ENCODE assay signal across 17 cellular contexts in the genomic region with DNA sequence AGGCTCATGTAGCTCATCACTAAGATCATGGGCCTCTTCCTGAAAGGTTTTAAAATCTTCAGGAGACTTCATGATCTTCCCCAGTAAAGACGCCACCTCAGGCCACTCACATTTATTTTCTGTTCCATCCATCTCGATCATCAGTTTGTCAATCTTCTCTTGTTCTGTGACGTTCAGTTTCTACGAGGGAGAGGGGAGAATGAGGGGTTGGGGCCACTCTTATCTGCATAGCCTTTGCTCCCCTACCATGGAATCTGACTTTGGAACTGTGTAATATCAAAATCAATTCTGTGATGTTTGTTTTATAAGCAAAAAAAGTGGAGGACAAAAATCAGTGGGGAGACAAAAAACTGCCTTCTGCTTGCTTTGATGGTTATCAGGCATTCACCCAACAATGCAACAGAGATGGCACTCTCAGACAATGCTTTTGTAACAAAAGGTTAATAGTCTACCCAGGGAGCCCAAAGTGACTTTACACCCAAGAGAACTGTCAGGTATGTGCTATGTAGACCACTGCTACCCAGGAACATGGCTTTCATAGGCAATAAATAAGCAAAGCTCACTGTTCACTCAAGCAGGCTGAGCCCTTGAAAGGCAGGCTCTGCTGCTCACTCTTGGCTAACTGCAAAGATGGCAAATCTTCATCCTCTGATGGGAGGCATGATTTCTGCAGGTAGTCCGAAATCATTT. TPM values are rescaled to one million over a fixed set of nuclear protein-coding genes. Genes with fewer than 3 reads are reported as not detected.
DNase-seq lines count a peak whose midpoint lies in the region; ATAC-seq, FAIRE-seq and TF ChIP-seq lines count a peak whose summit lies in the region.
"Had no signal": no experiment of that assay in that cellular context is flagged by ENCODE, and none has a peak within 500 bp of the region (broad histone marks: within the 10 kb centered on the region; RNA-seq: fewer than 3 reads in every experiment).

No MANE protein-coding gene starts in this region.

- CTCF ChIA-PET in HepG2 (lab: Yijun Ruan, JAX; ENCODE audit: low intra/inter-chr PET ratio, low total read pairs), result no interaction called here
- CTCF ChIA-PET in GM12878 (lab: Yijun Ruan, JAX), result interaction anchor here (0.7 to 2.2 kb wide), 3 partner anchors 9 to 121 kb away, joined by 3 to 8 read pairs (median 6); no protein-coding TSS in a partner anchor
- CTCF ChIA-PET in Calu3 (lab: Charles Lee), result no interaction called here

- ATAC-seq in HepG2 (no peak), right lobe of liver (no peak), GM12878 (no peak)
- ATAC-seq in stimulated activated naive B cell treated with anti-CD40 and anti-IgM and Interleukin-4, amounts not matched to agents 10 μg/mL and 1 μg/mL and 100 μg/mL, for 72 hours (replicated peaks), result no peak
- ATAC-seq in activated CD4-positive, CD25-positive, alpha-beta regulatory T cell treated with anti-CD3 and anti-CD28 coated beads, Interleukin-2, amount 50 U/mL, for 24 hours, result no peak
- ATAC-seq: heart left ventricle had no signal

- H3F3A ChIP-seq in Loucy (ENCODE audit: low read depth), result peaks cover 13% of the 10 kb centered on the region; the same call in 1 of the 2 replicates

- H3K9ac ChIP-seq in HepG2 (ENCODE audit: insufficient read depth, low read depth, low read length), result no peak overlapping the region
- no peak overlapping the region for H3K9ac ChIP-seq in Loucy (ENCODE audit: low read depth, low read length, poor library complexity, severe bottlenecking)
- H3K9ac ChIP-seq in GM12878 (ENCODE audit: control insufficient read depth, insufficient read depth, low read length), result no peak overlapping the region

- H3K9me3 ChIP-seq in HepG2 (ENCODE audit: low read length) (no peaks in the 10 kb centered on the region), right lobe of liver (no peaks in the 10 kb centered on the region), Loucy (ENCODE audit: insufficient read depth, low read depth, low read length) (no peaks in the 10 kb centered on the region), GM12878 (replicated peaks; ENCODE audit: control insufficient read depth, insufficient read depth, low read length) (no peaks in the 10 kb centered on the region)
- H3K9me3 ChIP-seq: heart left ventricle, SJSA1 had no signal

- H3K9me2 ChIP-seq in Loucy (replicated peaks; ENCODE audit: low read depth, low read length), result no peaks in the 10 kb centered on the region

- peaks cover 58% of the 10 kb centered on the region for H3K79me2 ChIP-seq in HepG2 (ENCODE audit: insufficient read depth, low read length)
- H3K79me2 ChIP-seq in Loucy (ENCODE audit: insufficient read depth, low read length), result peaks cover 100% of the 10 kb centered on the region
- H3K79me2 ChIP-seq in GM12878 (ENCODE audit: control insufficient read depth, insufficient read depth, low read length), result peaks cover 63% of the 10 kb centered on the region

- H3K4me2 ChIP-seq in HepG2 (ENCODE audit: low read depth, low read length), result no peak overlapping the region
- peak overlapping the region; percentile 39 for H3K4me2 ChIP-seq in Loucy (ENCODE audit: low read depth, low read length, poor library complexity, severe bottlenecking)
- H3K4me2 ChIP-seq in GM12878 (ENCODE audit: control insufficient read depth, insufficient read depth), result no peak overlapping the region

- H3K36me3 ChIP-seq in HepG2 (replicated peaks in 1 of 2; ENCODE audit: control insufficient read depth in 1 of 2, insufficient read depth in 2 of 2, low read length in 2 of 2) (peaks cover 64 to 90% of the 10 kb centered on the region in 2 experiments), right lobe of liver (peaks cover 56 to 98% (median 77%) of the 10 kb centered on the region in 4 donors), Loucy (ENCODE audit: insufficient read depth, low read length) (peaks cover 98% of the 10 kb centered on the region), GM12878 (ENCODE audit: control insufficient read depth in 2 of 2, insufficient read depth in 2 of 2, low read length in 1 of 2) (peaks cover 73 to 79% of the 10 kb centered on the region in 2 experiments)

- TF ChIP-seq POLR2A in HepG2 (IDR thresholded peaks at IDR 0.05; ENCODE audit: insufficient read depth in 1 of 2, low read depth in 2 of 2, low read length in 2 of 2), result peak; percentile 52 to 61; a peak in 2 of 4 replicates
- TF ChIP-seq POLR2A in right lobe of liver (IDR thresholded peaks at IDR 0.05), result no peak
- TF ChIP-seq POLR2A in GM12878 (IDR thresholded peaks at IDR 0.05; ENCODE audit: low read depth, low read length), result peak; percentile 60

- DNase-seq in HepG2 (ENCODE audit: low spot score) (no peak), right lobe of liver (no peak), GM12878 (ENCODE audit: low read depth, low spot score) (no peak), GM19240 (ENCODE audit: insufficient read length, low spot score) (no peak), Calu3 (no peak)
- no peak for DNase-seq in stimulated activated naive B cell treated with anti-CD40 and anti-IgM and Interleukin-4, amounts not matched to agents 10 μg/mL and 1 μg/mL and 100 μg/mL, for 72 hours
- DNase-seq: AML-193; amniotic stem cell; heart left ventricle; mesendoderm; NCI-H1417 treated with DMSO at 0.1 percent for 48 hours; stimulated activated naive CD4-positive, alpha-beta T cell had no signal

- H3K27ac ChIP-seq in HepG2 (ENCODE audit: extremely low read length, insufficient read depth, low read length), result peak overlapping the region; percentile 26
- no peak overlapping the region for H3K27ac ChIP-seq in right lobe of liver
- no peak overlapping the region for H3K27ac ChIP-seq in GM12878 (ENCODE audit: control insufficient read depth, insufficient read depth)
- H3K27ac ChIP-seq: coronary artery, heart left ventricle, SJSA1 had no signal

- H3K4me1 Mint-ChIP-seq in stimulated activated naive B cell treated with anti-CD40 and anti-IgM and Interleukin-4, amounts not matched to agents 10 μg/mL and 1 μg/mL and 100 μg/mL, for 72 hours, result peaks cover 27 to 57% of the 10 kb centered on the region in 2 donors
- peaks cover 20% of the 10 kb centered on the region for H3K4me1 Mint-ChIP-seq in Calu3 (ENCODE audit: low read depth, unreplicated experiment)

- H3K27me3 ChIP-seq in HepG2 (ENCODE audit: control insufficient read depth in 1 of 2, insufficient read depth in 2 of 2, low read length in 2 of 2) (no peaks in the 10 kb centered on the region), right lobe of liver (no peaks in the 10 kb centered on the region), Loucy (ENCODE audit: insufficient read depth, low read length, poor library complexity, severe bottlenecking) (no peaks in the 10 kb centered on the region), GM12878 (replicated peaks in 1 of 2; ENCODE audit: control insufficient read depth in 2 of 2, insufficient read depth in 2 of 2, low read length in 1 of 2) (no peaks in the 10 kb centered on the region)
- H3K27me3 ChIP-seq: heart left ventricle, SJSA1 had no signal

- intact Hi-C loops in HepG2 (cut with micrococcal nuclease; ENCODE audit: unreplicated experiment) (no loop called here), right lobe of liver (cut with DNase I) (no loop called here), GM12878 (cut with micrococcal nuclease; ENCODE audit: unreplicated experiment) (no loop called here), Calu3 (cut with micrococcal nuclease; ENCODE audit: unreplicated experiment) (no loop called here)

- in situ Hi-C loops in HepG2 (cut with HindIII; ENCODE audit: extremely low pct_ligation_motif_present, low pct_unique_long_range_greater_than_20kb) (no loop called here), GM12878 (cut with MboI) (no loop called here)

- H3K4me1 ChIP-seq in HepG2 (ENCODE audit: insufficient read depth, low read length), result peaks cover 95% of the 10 kb centered on the region
- H3K4me1 ChIP-seq in right lobe of liver, result peaks cover 0 to 52% (median 22%) of the 10 kb centered on the region in 4 donors
- H3K4me1 ChIP-seq in Loucy (ENCODE audit: insufficient read depth, low read length, poor library complexity, severe bottlenecking), result peaks cover 65% of the 10 kb centered on the region
- peaks cover 13% of the 10 kb centered on the region for H3K4me1 ChIP-seq in GM12878 (ENCODE audit: control insufficient read depth, insufficient read depth, low read length)

- H4K20me1 ChIP-seq in HepG2 (ENCODE audit: insufficient read depth, low read length) (peaks cover 97% of the 10 kb centered on the region), Loucy (ENCODE audit: insufficient read depth, low read length, poor library complexity, severe bottlenecking) (peaks cover 100% of the 10 kb centered on the region), GM12878 (ENCODE audit: control insufficient read depth, insufficient read depth) (peaks cover 54% of the 10 kb centered on the region)

- peaks cover 53 to 74% of the 10 kb centered on the region in 2 donors for H3K36me3 Mint-ChIP-seq in stimulated activated naive B cell treated with anti-CD40 and anti-IgM and Interleukin-4, amounts not matched to agents 10 μg/mL and 1 μg/mL and 100 μg/mL, for 72 hours
- H3K36me3 Mint-ChIP-seq in Calu3 (ENCODE audit: insufficient read depth, unreplicated experiment), result peaks cover 78% of the 10 kb centered on the region

- BruUV-seq in HepG2 (replicated peaks; lab: Mats Ljungman, UMichigan) (no TSS peak), GM12878 (replicated peaks; lab: Mats Ljungman, UMichigan) (no TSS peak), Calu3 (replicated peaks; lab: Mats Ljungman, UMichigan) (no TSS peak)

- no peaks in the 10 kb centered on the region for H3K9me3 Mint-ChIP-seq in stimulated activated naive B cell treated with anti-CD40 and anti-IgM and Interleukin-4, amounts not matched to agents 10 μg/mL and 1 μg/mL and 100 μg/mL, for 72 hours
- H3K9me3 Mint-ChIP-seq in Calu3 (ENCODE audit: low read depth, unreplicated experiment), result no peaks in the 10 kb centered on the region

- RAD21 ChIA-PET in GM12878 (lab: Charles Lee; ENCODE audit: unreplicated experiment), result interaction anchor here (1.1 kb wide), 1 partner anchor 137 kb away, joined by 3 read pairs; no protein-coding TSS in a partner anchor

- H2AFZ ChIP-seq in HepG2 (ENCODE audit: low read length), result no peak overlapping the region
- no peak overlapping the region for H2AFZ ChIP-seq in Loucy (ENCODE audit: low read length)
- H2AFZ ChIP-seq in GM12878 (ENCODE audit: control insufficient read depth, low read depth, low read length), result no peak overlapping the region

- SMC1A ChIA-PET in GM12878 (lab: Charles Lee; ENCODE audit: uncharacterized antibody, unreplicated experiment), result no interaction called here

- no peak overlapping the region for H3K4me3 Mint-ChIP-seq in stimulated activated naive B cell treated with anti-CD40 and anti-IgM and Interleukin-4, amounts not matched to agents 10 μg/mL and 1 μg/mL and 100 μg/mL, for 72 hours
- no peak overlapping the region for H3K4me3 Mint-ChIP-seq in Calu3 (ENCODE audit: low read depth, unreplicated experiment)

- H3K27ac Mint-ChIP-seq in stimulated activated naive B cell treated with anti-CD40 and anti-IgM and Interleukin-4, amounts not matched to agents 10 μg/mL and 1 μg/mL and 100 μg/mL, for 72 hours, result peak overlapping the region; percentile 78
- no peak overlapping the region for H3K27ac Mint-ChIP-seq in Calu3 (ENCODE audit: unreplicated experiment)

- POLR2A ChIA-PET in HepG2 (lab: Yijun Ruan, JAX) (interaction anchor here (0.9 to 13.6 kb wide), 5 partner anchors 8 to 24 kb away, joined by 3 to 116 read pairs (median 4); a partner anchor contains a TSS), GM12878 (lab: Charles Lee) (interaction anchor here (2.3 kb wide), 1 partner anchor 10 kb away, joined by 9 read pairs; a partner anchor contains a TSS)

- H3K4me3 ChIP-seq in HepG2 (replicated peaks in 1 of 3; ENCODE audit: insufficient read depth in 1 of 3, low read depth in 2 of 3, low read length in 3 of 3) (no peak overlapping the region), right lobe of liver (no peak overlapping the region), Loucy (ENCODE audit: low read length, poor library complexity, severe bottlenecking) (peak overlapping the region; percentile 3), GM12878 (no peak overlapping the region)
- H3K4me3 ChIP-seq: coronary artery, heart left ventricle, SJSA1 had no signal

- FAIRE-seq in HepG2 (lab: Jason Lieb, UNC) (no peak), GM12878 (lab: Jason Lieb, UNC) (no peak)
- FAIRE-seq: keratinocyte had no signal

- TF ChIP-seq EP300 in HepG2 (IDR thresholded peaks at IDR 0.05; ENCODE audit: low read depth in 2 of 2, low read length in 2 of 2), result no peak
- TF ChIP-seq EP300 in HepG2 (CRISPR knock-in tag; IDR thresholded peaks at IDR 0.05; ENCODE audit: borderline replicate concordance), result no peak
- TF ChIP-seq EP300 in GM12878 (IDR thresholded peaks at IDR 0.05; ENCODE audit: borderline replicate concordance in 1 of 2, control insufficient read depth in 1 of 2, low read depth in 2 of 2, low read length in 2 of 2), result no peak

- TF ChIP-seq CTCF in HepG2 (CRISPR knock-in tag; IDR thresholded peaks at IDR 0.05) (no peak), right lobe of liver (IDR thresholded peaks at IDR 0.05) (no peak), Loucy (conservative IDR thresholded peaks at IDR 0.05; ENCODE audit: low read length) (no peak), GM12878 (IDR thresholded peaks at IDR 0.05 in 2 of 3, conservative IDR thresholded peaks at IDR 0.05 in 1 of 3; ENCODE audit: control insufficient read depth in 2 of 3, extremely low read depth in 1 of 3, insufficient read depth in 1 of 3, low read depth in 3 of 3, low read length in 3 of 3) (no peak), Calu3 (IDR thresholded peaks at IDR 0.05; ENCODE audit: unreplicated experiment) (no peak)

- H3K27me3 Mint-ChIP-seq in stimulated activated naive B cell treated with anti-CD40 and anti-IgM and Interleukin-4, amounts not matched to agents 10 μg/mL and 1 μg/mL and 100 μg/mL, for 72 hours, result no peaks in the 10 kb centered on the region
- no peaks in the 10 kb centered on the region for H3K27me3 Mint-ChIP-seq in Calu3 (ENCODE audit: unreplicated experiment)

- WGBS in HepG2 (ENCODE audit: low lambda C conversion rate), result 96% methylated on average over 5 of the region's 5 CpGs
- WGBS in right lobe of liver (ENCODE audit: insufficient coverage, low coverage, low lambda C conversion rate, missing lambda C conversion rate), result 49% methylated on average over 4 of the region's 5 CpGs
- whole genome bisulfite sequencing in GM12878 (ENCODE audit: insufficient coverage, insufficient replicate concordance, low lambda C conversion rate, missing lambda C conversion rate), result over 99% methylated on average over 5 of the region's 5 CpGs

- TF ChIP-seq RAD21 in HepG2 (CRISPR knock-in tag; IDR thresholded peaks at IDR 0.05) (no peak), GM12878 (IDR thresholded peaks at IDR 0.05; ENCODE audit: insufficient read depth, low read depth, low read length) (no peak)

RNA-seq across cellular contexts. Expression of a gene that starts 10.5 kb away (rescaled TPM):
- 1,559 and 2,216 TPM in 2 replicates for total RNA-seq in HepG2 (2016; rRNA removed; fragmentation: Illumina TruSeq; extraction: Trizol)
- 233 and 251 TPM in 2 replicates for total RNA-seq in HepG2 (2016; cell fraction: cytosol; rRNA removed; fragmentation: Illumina TruSeq; extraction: Trizol; ENCODE audit: low read depth)
- total RNA-seq in HepG2 (2016; cell fraction: insoluble cytoplasmic fraction; rRNA removed; fragmentation: Illumina TruSeq; extraction: Trizol), result 1,559 and 2,270 TPM in 2 replicates
- 352 and 366 TPM in 2 replicates for total RNA-seq in HepG2 (2016; cell fraction: membrane; rRNA removed; fragmentation: Illumina TruSeq; extraction: Trizol)
- total RNA-seq in HepG2 (2016; cell fraction: nucleus; rRNA removed; fragmentation: Illumina TruSeq; extraction: Trizol), result 647 and 688 TPM in 2 replicates
- polyA plus RNA-seq in HepG2 (2011; rRNA removed), result 2,835 and 3,103 TPM in 2 replicates
- 2,814 and 3,536 TPM in 2 replicates for polyA plus RNA-seq in HepG2 (2011; cell fraction: cytosol; rRNA removed)
- 1,312 and 1,364 TPM in 2 replicates for polyA plus RNA-seq in HepG2 (2011; cell fraction: nucleus; rRNA removed)
- 2,599 and 3,087 TPM in 2 replicates for polyA plus RNA-seq in HepG2 (2012)
- polyA plus RNA-seq in HepG2 (2016; cell fraction: cytosol; fragmentation: Illumina TruSeq; extraction: Trizol; ENCODE audit: low read depth), result 244 and 257 TPM in 2 replicates
- polyA plus RNA-seq in HepG2 (2016; cell fraction: insoluble cytoplasmic fraction; fragmentation: Illumina TruSeq; extraction: Trizol; ENCODE audit: low read depth), result 2,184 and 2,214 TPM in 2 replicates
- 258 and 284 TPM in 2 replicates for polyA plus RNA-seq in HepG2 (2016; cell fraction: membrane; fragmentation: Illumina TruSeq; extraction: Trizol; ENCODE audit: low read depth)
- polyA plus RNA-seq in HepG2 (2016; cell fraction: nucleus; fragmentation: Illumina TruSeq; extraction: Trizol; ENCODE audit: insufficient read depth, low read depth), result 796 and 841 TPM in 2 replicates
- polyA minus RNA-seq in HepG2 (2011; rRNA and poly(A)+ RNA removed; ENCODE audit: low replicate concordance), result 4,265 and 4,548 TPM in 2 replicates
- polyA minus RNA-seq in HepG2 (2011; cell fraction: cytosol; rRNA and poly(A)+ RNA removed), result 2,231 and 2,479 TPM in 2 replicates
- 525 and 715 TPM in 2 replicates for polyA minus RNA-seq in HepG2 (2011; cell fraction: nucleus; rRNA and poly(A)+ RNA removed)
- total RNA-seq in right lobe of liver, result 100 to 1,000 TPM; 314 to 792 (median 539) TPM
- 1,080 and 1,100 TPM in 2 replicates for total RNA-seq in GM12878 (2013; cell fraction: nucleolus; rRNA removed)
- total RNA-seq in GM12878 (2014; rRNA removed), result 2,091 and 2,104 TPM in 2 replicates
- 1,863 and 1,937 TPM in 2 replicates for total RNA-seq in GM12878 (2014; rRNA removed; fragmentation: Illumina TruSeq; extraction: Trizol)
- total RNA-seq in GM12878 (2021), result 1,850 and 1,883 TPM in 2 replicates
- 1,510 TPM for polyA plus RNA-seq in GM12878 (2011; ENCODE audit: low read depth)
- 3,232 and 3,745 TPM in 2 replicates for polyA plus RNA-seq in GM12878 (2011; rRNA removed)
- 3,954 and 4,686 TPM in 2 replicates for polyA plus RNA-seq in GM12878 (2011; cell fraction: cytosol; rRNA removed)
- 2,823 and 3,284 TPM in 2 replicates for polyA plus RNA-seq in GM12878 (2011; cell fraction: nucleus; rRNA removed)
- 2,617 and 3,014 TPM in 2 replicates for polyA plus RNA-seq in GM12878 (2012)
- 1,358 and 1,983 TPM in 2 replicates for polyA plus RNA-seq in GM12878 (2014; fragmentation: Illumina TruSeq; extraction: Trizol)
- polyA plus RNA-seq in GM12878 (2014; fragmentation: Nextera tagmentation; extraction: Ambion mirVana), result 1,000 to 10,000 TPM; 3,300 to 4,219 TPM
- 1,935 and 1,951 TPM in 2 replicates for polyA plus RNA-seq in GM12878 (2014; rRNA removed)
- 1,000 to 10,000 TPM; 2,558 to 2,669 TPM for polyA plus RNA-seq in GM12878 (2016; fragmentation: Nextera tagmentation; extraction: Ambion mirVana)
- polyA minus RNA-seq in GM12878 (2011; rRNA and poly(A)+ RNA removed), result 3,220 and 5,413 TPM in 2 replicates
- polyA minus RNA-seq in GM12878 (2011; cell fraction: cytosol; rRNA and poly(A)+ RNA removed), result 1,559 and 1,564 TPM in 2 replicates
- polyA minus RNA-seq in GM12878 (2011; cell fraction: nucleus; rRNA and poly(A)+ RNA removed), result 601 and 693 TPM in 2 replicates
- 1,000 and 1,003 TPM in 2 replicates for total RNA-seq in Calu3 (2022)

RNA-seq across cellular contexts. Expression of a gene that starts 50.6 kb away (rescaled TPM):
- total RNA-seq in HepG2 (2016; rRNA removed; fragmentation: Illumina TruSeq; extraction: Trizol), result 18.6 and 21.9 TPM in 2 replicates
- total RNA-seq in HepG2 (2016; cell fraction: cytosol; rRNA removed; fragmentation: Illumina TruSeq; extraction: Trizol; ENCODE audit: low read depth), result 254 and 312 TPM in 2 replicates
- 13.9 and 17.5 TPM in 2 replicates for total RNA-seq in HepG2 (2016; cell fraction: insoluble cytoplasmic fraction; rRNA removed; fragmentation: Illumina TruSeq; extraction: Trizol)
- total RNA-seq in HepG2 (2016; cell fraction: membrane; rRNA removed; fragmentation: Illumina TruSeq; extraction: Trizol), result 58.9 and 60.2 TPM in 2 replicates
- 39.1 and 43.0 TPM in 2 replicates for total RNA-seq in HepG2 (2016; cell fraction: nucleus; rRNA removed; fragmentation: Illumina TruSeq; extraction: Trizol)
- polyA plus RNA-seq in HepG2 (2011; rRNA removed), result 15.9 and 18.3 TPM in 2 replicates
- 7.2 and 7.4 TPM in 2 replicates for polyA plus RNA-seq in HepG2 (2011; cell fraction: cytosol; rRNA removed)
- polyA plus RNA-seq in HepG2 (2011; cell fraction: nucleus; rRNA removed), result 66.9 and 79.6 TPM in 2 replicates
- polyA plus RNA-seq in HepG2 (2012), result 42.4 and 45.9 TPM in 2 replicates
- polyA plus RNA-seq in HepG2 (2016; cell fraction: cytosol; fragmentation: Illumina TruSeq; extraction: Trizol; ENCODE audit: low read depth), result 1.7 and 2.2 TPM in 2 replicates
- 11.9 and 19.5 TPM in 2 replicates for polyA plus RNA-seq in HepG2 (2016; cell fraction: insoluble cytoplasmic fraction; fragmentation: Illumina TruSeq; extraction: Trizol; ENCODE audit: low read depth)
- 5.0 and 7.3 TPM in 2 replicates for polyA plus RNA-seq in HepG2 (2016; cell fraction: membrane; fragmentation: Illumina TruSeq; extraction: Trizol; ENCODE audit: low read depth)
- 58.3 and 59.3 TPM in 2 replicates for polyA plus RNA-seq in HepG2 (2016; cell fraction: nucleus; fragmentation: Illumina TruSeq; extraction: Trizol; ENCODE audit: insufficient read depth, low read depth)
- polyA minus RNA-seq in HepG2 (2011; rRNA and poly(A)+ RNA removed; ENCODE audit: low replicate concordance), result 39.2 and 98.5 TPM in 2 replicates
- 79.8 and 99.4 TPM in 2 replicates for polyA minus RNA-seq in HepG2 (2011; cell fraction: cytosol; rRNA and poly(A)+ RNA removed)
- polyA minus RNA-seq in HepG2 (2011; cell fraction: nucleus; rRNA and poly(A)+ RNA removed), result 178 and 188 TPM in 2 replicates
- total RNA-seq in right lobe of liver, result 10 to 100 TPM; 17.5 to 38.4 (median 25.0) TPM
- total RNA-seq in GM12878 (2013; cell fraction: nucleolus; rRNA removed), result 221 and 235 TPM in 2 replicates
- 27.6 and 41.7 TPM in 2 replicates for total RNA-seq in GM12878 (2014; rRNA removed)
- total RNA-seq in GM12878 (2014; rRNA removed; fragmentation: Illumina TruSeq; extraction: Trizol), result 14.6 and 20.3 TPM in 2 replicates
- total RNA-seq in GM12878 (2021), result 58.9 and 60.5 TPM in 2 replicates
- polyA plus RNA-seq in GM12878 (2011; ENCODE audit: low read depth), result 14.5 TPM
- 7.0 and 8.9 TPM in 2 replicates for polyA plus RNA-seq in GM12878 (2011; rRNA removed)
- 6.9 and 8.9 TPM in 2 replicates for polyA plus RNA-seq in GM12878 (2011; cell fraction: cytosol; rRNA removed)
- polyA plus RNA-seq in GM12878 (2011; cell fraction: nucleus; rRNA removed), result 35.2 and 62.7 TPM in 2 replicates
- 21.5 and 24.0 TPM in 2 replicates for polyA plus RNA-seq in GM12878 (2012)
- polyA plus RNA-seq in GM12878 (2014; fragmentation: Illumina TruSeq; extraction: Trizol), result 21.2 and 25.3 TPM in 2 replicates
- polyA plus RNA-seq in GM12878 (2014; fragmentation: Nextera tagmentation; extraction: Ambion mirVana), result 1 to 10 TPM; 5.2 to 5.9 TPM
- 20.9 and 23.0 TPM in 2 replicates for polyA plus RNA-seq in GM12878 (2014; rRNA removed)
- polyA plus RNA-seq in GM12878 (2016; fragmentation: Nextera tagmentation; extraction: Ambion mirVana), result 10 to 100 TPM; 15.8 to 20.2 TPM
- polyA minus RNA-seq in GM12878 (2011; rRNA and poly(A)+ RNA removed), result 76.2 and 90.7 TPM in 2 replicates
- polyA minus RNA-seq in GM12878 (2011; cell fraction: cytosol; rRNA and poly(A)+ RNA removed), result 35.8 and 43.2 TPM in 2 replicates
- 57.2 and 65.5 TPM in 2 replicates for polyA minus RNA-seq in GM12878 (2011; cell fraction: nucleus; rRNA and poly(A)+ RNA removed)
- 45.9 and 52.8 TPM in 2 replicates for total RNA-seq in Calu3 (2022)
